ENCODE assay signal across 8 cellular contexts in the genomic region with DNA sequence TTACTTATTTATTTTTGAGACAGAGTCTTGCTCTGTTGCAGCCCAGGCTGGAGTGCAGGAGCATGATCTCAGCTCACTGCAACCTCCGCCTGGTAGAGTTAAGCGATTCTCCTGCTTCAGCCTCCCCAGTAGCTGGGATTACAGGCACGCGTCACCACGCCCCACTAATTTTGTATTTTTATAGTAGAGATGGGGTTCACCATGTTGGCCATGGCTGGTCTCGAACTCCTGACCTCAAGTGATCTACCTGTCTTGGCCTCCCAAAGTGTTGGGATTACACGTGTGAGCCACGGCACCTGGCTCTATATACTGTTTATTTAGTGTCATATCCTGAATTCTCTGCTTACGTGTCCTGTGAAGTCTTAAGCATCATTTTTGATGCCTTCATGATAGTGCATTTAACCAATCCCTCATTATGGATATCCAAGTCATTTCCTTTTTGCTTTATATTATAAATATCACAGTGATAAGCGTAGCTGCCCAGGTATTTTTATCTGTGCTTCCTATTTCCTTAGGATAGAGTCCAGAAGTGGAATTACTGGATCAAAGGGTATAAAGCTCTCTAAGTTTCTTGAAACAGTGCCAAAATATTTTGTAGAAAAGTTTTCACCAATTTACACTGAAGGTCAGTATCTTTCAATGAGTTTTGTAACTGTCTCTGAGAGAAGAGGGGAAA. TPM values are rescaled to one million over a fixed set of nuclear protein-coding genes. Genes with fewer than 3 reads are reported as not detected.
A peak's percentile ranks its signal among the peaks of the same experiment; 100 is the strongest.
DNase-seq lines count a peak whose midpoint lies in the region; ATAC-seq, FAIRE-seq and TF ChIP-seq lines count a peak whose summit lies in the region.

No MANE protein-coding gene starts in this region.

- H3K36me3 ChIP-seq in OCI-LY7 (ENCODE audit: insufficient read depth, low read length) (peaks cover 12% of the 10 kb centered on the region; the same call in 1 of the 2 replicates), endocrine pancreas (ENCODE audit: control insufficient read depth, insufficient read depth, low read length) (no peaks in the 10 kb centered on the region), neuron (ENCODE audit: insufficient read depth, low read length) (peaks cover 7% of the 10 kb centered on the region)

- no peak for FAIRE-seq in GM19239 (lab: Jason Lieb, UNC)

- no peaks in the 10 kb centered on the region for H3K9me3 Mint-ChIP-seq in CD4-positive, alpha-beta T cell

- H3K27ac ChIP-seq in CD4-positive, alpha-beta T cell (ENCODE audit: low read depth, low read length), result no peak overlapping the region
- H3K27ac ChIP-seq in OCI-LY7 (ENCODE audit: low read depth, low read length, poor library complexity, severe bottlenecking), result peak overlapping the region; percentile 44

- BruUV-seq in OCI-LY7 (replicated peaks; lab: Mats Ljungman, UMichigan), result no TSS peak

- no peaks in the 10 kb centered on the region for H4K20me1 ChIP-seq in OCI-LY7 (ENCODE audit: insufficient read depth, low read length)

- H3K27ac Mint-ChIP-seq in CD4-positive, alpha-beta T cell, result peak overlapping the region; percentile 98

- peaks cover 41% of the 10 kb centered on the region for H3K4me1 Mint-ChIP-seq in CD4-positive, alpha-beta T cell (ENCODE audit: low read depth)

- no peaks in the 10 kb centered on the region for H3K9me3 ChIP-seq in CD4-positive, alpha-beta T cell (ENCODE audit: control insufficient read depth, low read length)
- no peaks in the 10 kb centered on the region for H3K9me3 ChIP-seq in OCI-LY7 (ENCODE audit: low read length)
- no peaks in the 10 kb centered on the region for H3K9me3 ChIP-seq in endocrine pancreas (ENCODE audit: control insufficient read depth, low read length)
- H3K9me3 ChIP-seq in neuron (ENCODE audit: low read length), result no peaks in the 10 kb centered on the region

- CTCF ChIA-PET in CD4-positive, alpha-beta T cell (lab: Charles Lee), result interaction anchor here (1.2 kb wide), 1 partner anchor 8 kb away, joined by 3 read pairs; no protein-coding TSS in a partner anchor
- CTCF ChIA-PET in OCI-LY7 (lab: Charles Lee; ENCODE audit: unreplicated experiment), result interaction anchor here (0.6 to 0.7 kb wide), 2 partner anchors 52 to 164 kb away, joined by 3 read pairs; no protein-coding TSS in a partner anchor

- POLR2A ChIA-PET in CD4-positive, alpha-beta T cell (lab: Charles Lee), result interaction anchor here (0.5 to 4.9 kb wide), 11 partner anchors 14 to 390 kb away, joined by 3 to 60 read pairs (median 9); a partner anchor contains a TSS
- POLR2A ChIA-PET in OCI-LY7 (lab: Charles Lee), result interaction anchor here (0.6 to 5.2 kb wide), 10 partner anchors 8 to 390 kb away, joined by 3 to 30 read pairs (median 6); a partner anchor contains a TSS

- intact Hi-C loops in CD4-positive, alpha-beta T cell (cut with DNase I, micrococcal nuclease), result loop anchor here (1.0 to 5.0 kb wide), 3 partner anchors 32 to 55 kb away; a partner anchor contains a TSS
- intact Hi-C loops in OCI-LY7 (cut with micrococcal nuclease; ENCODE audit: unreplicated experiment), result loop anchor here (1.0 to 2.0 kb wide), 3 partner anchors 33 to 405 kb away; a partner anchor contains a TSS

- no peak for TF ChIP-seq CTCF in CD4-positive, alpha-beta T cell (IDR thresholded peaks at IDR 0.05)
- TF ChIP-seq CTCF in OCI-LY7 (conservative IDR thresholded peaks at IDR 0.05; ENCODE audit: low read length), result no peak

- H2AFZ ChIP-seq in OCI-LY7 (ENCODE audit: low read length), result peak overlapping the region; percentile 83; the same call in 1 of the 2 replicates
- H2AFZ ChIP-seq in neuron (ENCODE audit: low read depth, low read length), result peak overlapping the region; percentile 62

- peaks cover 3% of the 10 kb centered on the region; the same call in 1 of the 2 replicates for H3K79me2 ChIP-seq in OCI-LY7 (ENCODE audit: insufficient read depth, low read depth, low read length)

- no peak overlapping the region for H3K9ac ChIP-seq in endocrine pancreas (ENCODE audit: control insufficient read depth, insufficient read depth, low read length)

- peak overlapping the region; percentile 88 for H3K4me3 ChIP-seq in OCI-LY7 (ENCODE audit: low read depth, low read length, poor library complexity, severe bottlenecking)
- peak overlapping the region; percentile 51 for H3K4me3 ChIP-seq in endocrine pancreas (ENCODE audit: control insufficient read depth, insufficient read depth, low read length)
- H3K4me3 ChIP-seq in neuron (ENCODE audit: low read length), result peak overlapping the region; percentile 74

- ATAC-seq in CD4-positive, alpha-beta T cell (ENCODE audit: poor library complexity), result no peak
- ATAC-seq in GM21367 (IDR thresholded peaks at IDR 0.05; ENCODE audit: unreplicated experiment) (no peak), HG02588 (IDR thresholded peaks at IDR 0.05; ENCODE audit: unreplicated experiment) (no peak)

- H3K4me2 ChIP-seq in OCI-LY7 (ENCODE audit: low read length), result peak overlapping the region; percentile 85

- H3K27me3 Mint-ChIP-seq in CD4-positive, alpha-beta T cell, result no peaks in the 10 kb centered on the region

- no peak for DNase-seq in CD4-positive, alpha-beta T cell
- DNase-seq in OCI-LY7 (ENCODE audit: low spot score), result no peak
- no peak for DNase-seq in GM19239 (ENCODE audit: insufficient read length, low spot score)
- DNase-seq in HCEC 1CT, result no peak

- H3K36me3 Mint-ChIP-seq in CD4-positive, alpha-beta T cell (ENCODE audit: low read depth), result peaks cover 14% of the 10 kb centered on the region

- H3K4me3 Mint-ChIP-seq in CD4-positive, alpha-beta T cell, result peak overlapping the region; percentile 99

- H3K9me2 ChIP-seq in OCI-LY7 (ENCODE audit: insufficient read depth, low read length), result no peaks in the 10 kb centered on the region

- H3K4me1 ChIP-seq in OCI-LY7 (ENCODE audit: insufficient read depth, low read length, poor library complexity, severe bottlenecking) (peaks cover 30% of the 10 kb centered on the region), endocrine pancreas (ENCODE audit: control insufficient read depth, insufficient read depth, low read length) (no peaks in the 10 kb centered on the region), neuron (ENCODE audit: insufficient read depth, low read length) (peaks cover 20% of the 10 kb centered on the region)

- no peaks in the 10 kb centered on the region for H3K27me3 ChIP-seq in CD4-positive, alpha-beta T cell (ENCODE audit: control insufficient read depth, insufficient read depth, low read length)
- no peaks in the 10 kb centered on the region for H3K27me3 ChIP-seq in endocrine pancreas (ENCODE audit: control insufficient read depth, insufficient read depth, low read length)
- H3K27me3 ChIP-seq in neuron (ENCODE audit: insufficient read depth, low read length), result no peaks in the 10 kb centered on the region

RNA-seq across cellular contexts. Expression of a gene that starts 0.9 kb away (rescaled TPM):
- total RNA-seq in CD4-positive, alpha-beta T cell, result 100 to 1,000 TPM; 197 to 200 TPM
- total RNA-seq in OCI-LY7 (2014; rRNA removed; shearing (Covaris generic)), result 18.3 and 18.6 TPM in 2 replicates
- total RNA-seq in OCI-LY7 (2022), result 30.6 and 37.7 TPM in 2 replicates

RNA-seq across cellular contexts. Expression of a gene that starts 21.5 kb away (rescaled TPM):
- 1 to 10 TPM; 8.4 to 9.5 TPM for total RNA-seq in CD4-positive, alpha-beta T cell
- total RNA-seq in OCI-LY7 (2014; rRNA removed; shearing (Covaris generic)), result 7.4 and 8.4 TPM in 2 replicates
- total RNA-seq in OCI-LY7 (2022), result 5.4 and 6.4 TPM in 2 replicates

RNA-seq across cellular contexts. Expression of a gene that starts 33.6 kb away (rescaled TPM):
- 10 to 100 TPM; 44.3 to 45.6 TPM for total RNA-seq in CD4-positive, alpha-beta T cell
- 62.8 and 65.3 TPM in 2 replicates for total RNA-seq in OCI-LY7 (2014; rRNA removed; shearing (Covaris generic))
- total RNA-seq in OCI-LY7 (2022), result 59.9 and 60.2 TPM in 2 replicates

RNA-seq across cellular contexts. Expression of a gene that starts 54.2 kb away (rescaled TPM):
- total RNA-seq in CD4-positive, alpha-beta T cell, result 100 to 1,000 TPM; 229 to 247 TPM
- total RNA-seq in OCI-LY7 (2014; rRNA removed; shearing (Covaris generic)), result 44.1 and 45.4 TPM in 2 replicates
- 91.2 and 104 TPM in 2 replicates for total RNA-seq in OCI-LY7 (2022)

RNA-seq across cellular contexts. Expression of a gene that starts 54.8 kb away (rescaled TPM):
- 10 to 100 TPM; 12.9 to 15.8 TPM for total RNA-seq in CD4-positive, alpha-beta T cell
- total RNA-seq in OCI-LY7 (2014; rRNA removed; shearing (Covaris generic)), result 10.9 and 11.2 TPM in 2 replicates
- total RNA-seq in OCI-LY7 (2022), result 30.2 and 31.4 TPM in 2 replicates

Comparison
In these comparisons a context has a peak if more than half of its experiments do, and no peak if none do; other contexts are left out.
1. RNA of a gene that starts 0.9 kb away (total RNA-seq): 197 to 200 TPM in CD4-positive, alpha-beta T cell; 18.3 to 37.7 TPM in OCI-LY7; every median in the first group is over 4 times any median in the second.
2. Peak in every context shown above with its lines, with median percentiles within 50 percentile points of each other: H3K4me3 ChIP-seq.